ENCODE assay signal across 19 cellular contexts in the genomic region with DNA sequence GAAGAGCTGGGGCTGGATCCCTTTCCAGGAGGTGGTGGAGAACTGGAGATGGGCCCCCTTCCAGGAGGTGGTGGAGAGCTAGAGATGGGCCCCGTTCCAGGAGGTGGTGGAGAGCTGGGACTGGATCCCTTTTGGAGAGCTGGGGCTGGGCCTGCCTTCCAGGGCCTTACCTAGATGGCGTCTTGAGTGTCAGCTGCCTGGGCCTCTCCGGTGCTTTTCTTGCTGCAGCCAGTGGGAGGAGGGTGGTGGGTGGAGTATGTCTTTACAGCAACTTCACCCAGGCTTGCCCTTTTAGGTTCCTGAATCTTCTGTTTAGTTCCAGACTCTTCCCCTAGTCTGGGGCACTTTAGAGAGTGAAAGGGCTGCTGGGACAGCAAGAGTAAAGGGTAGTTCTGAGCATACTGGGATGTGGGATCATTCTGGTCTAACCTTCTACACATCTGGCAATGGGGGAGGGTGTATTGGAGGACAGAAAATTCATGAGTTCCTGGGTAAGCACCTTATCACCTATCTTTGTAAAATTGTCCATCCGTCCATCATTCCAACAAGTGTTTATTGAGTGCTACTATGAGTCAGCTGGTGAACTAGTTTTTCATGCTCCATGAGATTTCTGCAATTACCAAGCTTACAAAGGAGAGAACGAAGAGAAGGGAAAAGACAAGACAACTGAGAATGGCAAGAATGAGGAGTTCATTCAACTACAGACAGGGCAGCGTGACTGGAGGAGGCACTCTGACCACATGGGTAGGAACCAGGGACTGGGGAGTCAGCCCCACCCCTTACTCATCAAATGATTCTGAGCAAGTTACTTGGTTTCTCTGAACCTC. TPM values are rescaled to one million over a fixed set of nuclear protein-coding genes. Genes with fewer than 3 reads are reported as not detected.
A peak's percentile ranks its signal among the peaks of the same experiment; 100 is the strongest.
DNase-seq lines count a peak whose midpoint lies in the region; ATAC-seq and TF ChIP-seq lines count a peak whose summit lies in the region.
"Had no signal": no experiment of that assay in that cellular context is flagged by ENCODE, and none has a peak within 500 bp of the region (broad histone marks: within the 10 kb centered on the region; RNA-seq: fewer than 3 reads in every experiment).

No MANE protein-coding gene starts in this region.

- H2BK12ac ChIP-seq in trophoblast cell (ENCODE audit: low read length): peak overlapping the region; percentile 51

- H2AFZ ChIP-seq in trophoblast cell (ENCODE audit: insufficient read depth, low read length, poor library complexity): no peak overlapping the region

- H3K36me3 Mint-ChIP-seq in natural killer cell: peaks cover 11% of the 10 kb centered on the region

- peaks cover 4 to 9% of the 10 kb centered on the region in 2 donors for H3K9me3 Mint-ChIP-seq in natural killer cell

- no peak overlapping the region for H3K4me3 ChIP-seq in trophoblast cell (ENCODE audit: low read depth, low read length)
- no peak overlapping the region for H3K4me3 ChIP-seq in heart right ventricle
- H3K4me3 ChIP-seq: SK-N-MC had no signal

- no peak overlapping the region for H4K12ac ChIP-seq in trophoblast cell (ENCODE audit: low read depth, low read length)

- no peak overlapping the region for H2BK5ac ChIP-seq in trophoblast cell (ENCODE audit: low read depth, low read length, poor library complexity)

- no peak overlapping the region for H4K91ac ChIP-seq in trophoblast cell (ENCODE audit: low read depth, low read length)

- H3K9me3 ChIP-seq in trophoblast cell (ENCODE audit: insufficient read depth, low read depth, low read length) (peaks cover 13% of the 10 kb centered on the region), heart right ventricle (peaks cover 0 to 18% (median 9%) of the 10 kb centered on the region in 11 donors)

- ATAC-seq in esophagus mucosa (peak; percentile 52), natural killer cell (no peak), heart right ventricle (no peak)
- ATAC-seq: CD8-positive, alpha-beta T cell had no signal

- no peak overlapping the region for H3K14ac ChIP-seq in trophoblast cell (ENCODE audit: low read length)

- H3K36me3 ChIP-seq in trophoblast cell (ENCODE audit: control insufficient read depth in 1 of 2, insufficient read depth in 2 of 2, low read length in 2 of 2): peaks cover 8 to 19% of the 10 kb centered on the region in 2 experiments
- peaks cover 0 to 11% (median 0%) of the 10 kb centered on the region in 9 donors for H3K36me3 ChIP-seq in heart right ventricle

- WGBS in trophoblast cell (ENCODE audit: extremely low coverage, insufficient coverage, insufficient read length): no CpG with 5 or more reads among the region's 6 CpGs
- 84 to 88% methylated on average over 6 of the region's 6 CpGs for WGBS in heart right ventricle, 2 donors

- H4K8ac ChIP-seq in trophoblast cell (ENCODE audit: low read depth, low read length): peak overlapping the region; percentile 49

- TF ChIP-seq CTCF in natural killer cell (IDR thresholded peaks at IDR 0.05): no peak
- no peak for TF ChIP-seq CTCF in heart right ventricle (IDR thresholded peaks at IDR 0.05)

- no peaks in the 10 kb centered on the region for H3K79me2 ChIP-seq in trophoblast cell (ENCODE audit: control insufficient read depth, insufficient read depth, low read length, poor library complexity)

- H3K4me3 Mint-ChIP-seq in natural killer cell: no peak overlapping the region
- H3K4me3 Mint-ChIP-seq: B cell; CD8-positive, alpha-beta T cell had no signal

- H3K4me2 ChIP-seq in trophoblast cell (ENCODE audit: low read length): no peak overlapping the region

- H3K18ac ChIP-seq in trophoblast cell (ENCODE audit: low read length): peak overlapping the region; percentile 38

- peaks cover 7 to 28% of the 10 kb centered on the region in 2 experiments for H3K4me1 ChIP-seq in trophoblast cell (ENCODE audit: control insufficient read depth in 1 of 2, insufficient read depth in 2 of 2, low read length in 2 of 2)
- peaks cover 0 to 23% (median 0%) of the 10 kb centered on the region in 9 donors for H3K4me1 ChIP-seq in heart right ventricle

- no peaks in the 10 kb centered on the region for H3K27me3 ChIP-seq in trophoblast cell (ENCODE audit: insufficient read depth, low read length)
- H3K27me3 ChIP-seq in heart right ventricle: no peaks in the 10 kb centered on the region

- no peak overlapping the region for H3K9ac ChIP-seq in trophoblast cell (ENCODE audit: low read length)

- no peak overlapping the region for H2BK120ac ChIP-seq in trophoblast cell (ENCODE audit: insufficient read depth, low read length, poor library complexity)

- peak; percentile 4 for DNase-seq in HK-2 (ENCODE audit: unreplicated experiment)
- DNase-seq in amniotic epithelial cell (ENCODE audit: low read depth): peak; percentile 60
- DNase-seq in trophoblast cell: peak; percentile 55 to 84
- DNase-seq in hepatic stellate cell (ENCODE audit: low spot score): no peak
- DNase-seq in NCI-H526 treated with DMSO at 0.1 percent for 48 hours (lab: John Stamatoyannopoulos, UW): no peak
- DNase-seq in natural killer cell: no peak
- no peak for DNase-seq in heart right ventricle
- DNase-seq: ACHN; CD8-positive, alpha-beta T cell; HCEC 1CT; NCI-H1048; NCI-H2227 treated with DMSO at 0.1 percent for 48 hours; NCI-H524 treated with DMSO at 0.1 percent for 48 hours; NK-92 treated with Interleukin-12 subunit alpha and Interleukin-12 subunit beta, amount 100 ng/mL, for 24 hours; OCI-M1 had no signal

- intact Hi-C loops in natural killer cell (cut with micrococcal nuclease) (no loop called here), heart right ventricle (cut with DNase I) (no loop called here)

- H2AK5ac ChIP-seq in trophoblast cell (ENCODE audit: low read length): no peak overlapping the region

- H3K23ac ChIP-seq in trophoblast cell (ENCODE audit: low read length): no peak overlapping the region

- peaks cover 11% of the 10 kb centered on the region for H3K79me1 ChIP-seq in trophoblast cell (ENCODE audit: low read length)

- peaks cover 13 to 16% of the 10 kb centered on the region in 2 donors for H3K27me3 Mint-ChIP-seq in natural killer cell (ENCODE audit: low read depth in 2 of 2)

- no peak overlapping the region for H3K4ac ChIP-seq in trophoblast cell (ENCODE audit: low read depth, low read length)

- no peak overlapping the region for H3K27ac Mint-ChIP-seq in natural killer cell
- H3K27ac Mint-ChIP-seq: B cell; CD8-positive, alpha-beta T cell had no signal

- no peaks in the 10 kb centered on the region for H3K4me1 Mint-ChIP-seq in natural killer cell

- H3K27ac ChIP-seq in trophoblast cell (ENCODE audit: low read depth, low read length) (no peak overlapping the region), heart right ventricle (no peak overlapping the region)
- H3K27ac ChIP-seq: SK-N-MC had no signal

RNA-seq across cellular contexts. Expression of a gene that starts 18.9 kb away (rescaled TPM):
- total RNA-seq in esophagus mucosa (not detected), natural killer cell (not detected), heart right ventricle (under 1 TPM in 1 of 10 donors, not detected in 9; 0.22 TPM)
- polyA plus RNA-seq in trophoblast cell (2013): 1.1 and 1.4 TPM in 2 replicates
- polyA plus RNA-seq in heart right ventricle: under 1 TPM in 1 of 2 donors, not detected in 1; 0.04 TPM
- total RNA-seq: CD8-positive, alpha-beta T cell; HT-29 had no signal

RNA-seq across cellular contexts. Expression of a gene that starts 47.0 kb away (rescaled TPM):
- 232 TPM for total RNA-seq in esophagus mucosa
- polyA plus RNA-seq in trophoblast cell (2013): 181 and 185 TPM in 2 replicates
- total RNA-seq in natural killer cell: 100 to 1,000 TPM; 175 to 186 (median 182) TPM
- total RNA-seq in heart right ventricle: 100 to 1,000 TPM; 202 to 269 (median 237) TPM
- polyA plus RNA-seq in heart right ventricle: 100 to 1,000 TPM in 1 of 2 donors, 10 to 100 TPM in 1; 33.2 to 152 TPM

Comparison
In these comparisons a context has a peak if more than half of its experiments do, and no peak if none do; other contexts are left out.
1. DNase-seq: peak in HK-2 (single experiment), amniotic epithelial cell (single experiment) and trophoblast cell (2 of 2); none in hepatic stellate cell (single experiment), NCI-H526 treated with DMSO at 0.1 percent for 48 hours (single experiment), natural killer cell (single experiment) and heart right ventricle (0 of 2).